Comparison of ENCODE assay signal across 7 cellular contexts in the genomic region with DNA sequence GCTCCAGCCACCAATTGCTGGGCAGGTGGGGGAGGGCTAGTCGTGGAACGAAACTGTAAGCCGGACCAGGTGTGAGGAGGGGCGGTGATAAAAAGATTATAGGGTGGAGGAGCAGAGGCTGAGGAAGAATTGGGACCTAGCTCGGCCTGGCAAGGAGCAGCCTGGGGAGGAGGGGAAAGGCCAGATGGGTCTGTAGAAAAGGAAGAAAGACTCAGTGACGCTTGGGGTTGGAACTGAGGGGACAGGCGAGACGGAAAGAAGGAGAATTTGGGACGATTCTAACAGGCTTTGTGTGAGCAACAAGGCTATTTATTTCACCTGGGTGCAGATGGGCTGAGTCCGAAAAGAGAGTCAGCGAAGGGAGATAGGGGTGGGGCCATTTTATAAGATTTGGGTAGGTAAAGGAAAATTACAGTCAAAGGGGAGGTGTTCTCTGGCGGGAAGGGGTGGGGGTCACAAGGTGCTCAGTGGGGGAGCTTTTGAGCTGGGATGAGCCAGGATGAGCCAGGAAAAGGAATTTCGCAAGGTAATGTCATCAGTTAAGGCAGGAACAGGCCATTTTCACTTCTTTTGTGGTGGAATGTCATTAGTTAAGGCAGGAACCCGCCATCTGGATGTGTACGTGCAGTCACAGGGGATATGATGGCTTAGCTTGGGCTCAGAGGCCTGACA.
DNase-seq lines count a peak whose midpoint lies in the region; ATAC-seq, FAIRE-seq and TF ChIP-seq lines count a peak whose summit lies in the region.
"Not testable (repeated sequence)": the region's sequence is repeated elsewhere in the genome, so short reads cannot be mapped to it uniquely, and the experiment has no call there.

No MANE protein-coding gene starts in this region.

- POLR2A ChIA-PET in WTC11 (lab: Charles Lee) = not testable (repeated sequence)

- H3K4me2 ChIP-seq in GM23338 = peak overlapping the region; percentile 6; the same call in 1 of the 2 replicates

- H3K4me1 ChIP-seq in GM23338 (ENCODE audit: insufficient read depth) = peaks cover 13% of the 10 kb centered on the region
- H3K4me1 ChIP-seq in HUES6 (ENCODE audit: control insufficient read depth, insufficient read depth, low read length) = peaks cover 14% of the 10 kb centered on the region; the same call in 1 of the 2 replicates
- H3K4me1 ChIP-seq in endodermal cell (ENCODE audit: control insufficient read depth, insufficient read depth, low read length) = not testable (repeated sequence)

- H3K4me3 Mint-ChIP-seq in GM23338, WTC11: not testable (repeated sequence)
- peak overlapping the region; percentile 50 for H3K4me3 Mint-ChIP-seq in endodermal cell

- peak; percentile 61 for FAIRE-seq in urothelium cell line (lab: Jason Lieb, UNC)

- H3K4me1 Mint-ChIP-seq in GM23338 (peaks cover 33% of the 10 kb centered on the region), WTC11 (peaks cover 66% of the 10 kb centered on the region), endodermal cell (peaks cover 66% of the 10 kb centered on the region)

- H3K36me3 ChIP-seq in GM23338 (ENCODE audit: insufficient read depth); HUES6 (ENCODE audit: control insufficient read depth, insufficient read depth, low read length); endodermal cell (ENCODE audit: control insufficient read depth, insufficient read depth, low read length): not testable (repeated sequence)

- H3K9me2 ChIP-seq in GM23338 (ENCODE audit: insufficient read depth) = not testable (repeated sequence)

- not testable (repeated sequence) for H3F3A ChIP-seq in GM23338 (replicated peaks; ENCODE audit: low read depth)

- peaks cover 18% of the 10 kb centered on the region; the same call in 1 of the 3 replicates for H3K36me3 Mint-ChIP-seq in GM23338 (ENCODE audit: low read depth)
- H3K36me3 Mint-ChIP-seq in WTC11 = peaks cover 22% of the 10 kb centered on the region
- H3K36me3 Mint-ChIP-seq in endodermal cell (ENCODE audit: low read depth) = not testable (repeated sequence)

- TF ChIP-seq CTCF in GM23338 (conservative IDR thresholded peaks at IDR 0.05; ENCODE audit: low read depth in 2 of 2); WTC11 (IDR thresholded peaks at IDR 0.05); endodermal cell (conservative IDR thresholded peaks at IDR 0.05): not testable (repeated sequence)

- H3K4me3 ChIP-seq in GM23338; endodermal cell (ENCODE audit: low read length): not testable (repeated sequence)
- H3K4me3 ChIP-seq in HUES6 (ENCODE audit: low read depth, low read length) = peak overlapping the region; percentile 1; the same call in 1 of the 2 replicates

- H3K27ac Mint-ChIP-seq in GM23338 = peak overlapping the region; percentile 14
- peak overlapping the region; percentile 94 for H3K27ac Mint-ChIP-seq in WTC11
- H3K27ac Mint-ChIP-seq in endodermal cell = peak overlapping the region; percentile 98

- not testable (repeated sequence) for H3K27me3 ChIP-seq in GM23338 (ENCODE audit: insufficient read depth); HUES6 (ENCODE audit: control insufficient read depth, insufficient read depth, low read length); endodermal cell (ENCODE audit: control insufficient read depth, insufficient read depth, low read length, poor library complexity, severe bottlenecking)

- not testable (repeated sequence) for H3K79me2 ChIP-seq in GM23338 (replicated peaks; ENCODE audit: insufficient read depth)

- peak overlapping the region; percentile 47 for H3K9ac ChIP-seq in HUES6 (ENCODE audit: low read length)
- not testable (repeated sequence) for H3K9ac ChIP-seq in endodermal cell (ENCODE audit: extremely low read depth, low read length, poor library complexity, severe bottlenecking)

- not testable (repeated sequence) for H3K27ac ChIP-seq in GM23338 (ENCODE audit: low read depth); HUES6 (ENCODE audit: low read depth, low read length); endodermal cell (ENCODE audit: low read depth, low read length)

- WGBS in endodermal cell (ENCODE audit: insufficient coverage in 1 of 2, insufficient read length in 1 of 2), 2 experiments = 49 to 65% methylated on average over 9 to 15 of the region's 15 CpGs

- H3K9me3 Mint-ChIP-seq in GM23338, WTC11, endodermal cell: not testable (repeated sequence)

- CTCF ChIA-PET in WTC11 (lab: Charles Lee) = interaction anchor here (1.0 kb wide), 1 partner anchor 442 kb away, joined by 4 read pairs; no protein-coding TSS in a partner anchor

- peak overlapping the region; percentile 95 for H2AFZ ChIP-seq in GM23338

- not testable (repeated sequence) for H3K9me3 ChIP-seq in HUES6 (ENCODE audit: control insufficient read depth, insufficient read depth, low read depth, low read length); endodermal cell (ENCODE audit: control insufficient read depth, low read length)

- H3K27me3 Mint-ChIP-seq in GM23338 (ENCODE audit: insufficient read depth, low read depth, poor library complexity); endodermal cell (ENCODE audit: insufficient read depth): not testable (repeated sequence)
- peaks cover 16% of the 10 kb centered on the region for H3K27me3 Mint-ChIP-seq in WTC11 (ENCODE audit: low read depth)

- ATAC-seq in GM23338, WTC11: not testable (repeated sequence)

- not testable (repeated sequence) for H4K20me1 ChIP-seq in GM23338 (replicated peaks; ENCODE audit: insufficient read depth)

- not testable (repeated sequence) for DNase-seq in GM23338 (ENCODE audit: low spot score); WTC11 (ENCODE audit: low spot score); urothelium cell line (ENCODE audit: low spot score)
- DNase-seq in NCI-H524 treated with DMSO at 0.1 percent for 48 hours (lab: John Stamatoyannopoulos, UW) (peak; percentile 18), NCI-H82 treated with DMSO at 0.1 percent for 48 hours (lab: John Stamatoyannopoulos, UW; ENCODE audit: unreplicated experiment) (peak; percentile 21), endodermal cell (peak; percentile 85)

Comparison
In these comparisons a context has a peak if more than half of its experiments do, and no peak if none do; other contexts are left out.
1. H3K27ac Mint-ChIP-seq: peak in every context shown above with its lines; median percentile 98 in endodermal cell; 94 in WTC11; 14 in GM23338.